ENCODE assay signal across 8 cellular contexts in the genomic region with DNA sequence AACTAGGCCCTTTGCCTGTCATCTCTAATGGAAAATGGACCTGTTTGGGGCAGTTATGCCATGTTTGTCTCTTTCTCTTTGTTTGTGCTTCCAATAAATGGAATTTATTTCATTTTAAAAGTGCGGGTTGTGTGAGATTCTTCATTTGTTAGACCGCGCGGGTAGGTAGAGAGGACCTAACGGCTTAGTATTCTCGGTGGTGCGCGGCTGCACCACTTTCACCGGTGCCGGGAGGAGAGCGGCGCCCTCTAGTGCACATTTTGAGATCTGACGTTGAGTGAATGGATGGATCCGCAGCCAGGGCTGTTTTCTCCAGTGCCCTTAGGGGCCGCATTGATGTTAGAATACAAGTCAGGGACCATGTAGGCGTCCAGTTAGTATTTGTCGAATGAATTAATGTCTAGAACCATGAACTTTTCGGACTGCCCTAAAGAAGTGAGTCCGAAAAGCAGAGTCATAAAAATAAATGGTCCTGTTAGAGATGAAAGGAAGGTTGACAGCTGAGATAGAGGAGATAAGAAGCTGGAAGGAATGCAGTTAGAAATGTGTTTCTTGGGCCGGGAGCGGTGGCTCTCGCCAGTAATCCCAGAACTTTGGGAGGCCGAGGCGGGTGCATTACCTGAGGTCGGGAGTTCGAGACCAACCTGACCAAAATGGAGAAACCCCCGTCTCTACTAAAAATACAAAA. TPM values are rescaled to one million over a fixed set of nuclear protein-coding genes. Genes with fewer than 3 reads are reported as not detected.
DNase-seq lines count a peak whose midpoint lies in the region; ATAC-seq and TF ChIP-seq lines count a peak whose summit lies in the region.

No MANE protein-coding gene starts in this region.

- DNase-seq in Daoy (ENCODE audit: low read depth) (peak; percentile 89), KG1 (lab: John Stamatoyannopoulos, UW) (peak; percentile 52), OCI-M2 (lab: John Stamatoyannopoulos, UW; ENCODE audit: unreplicated experiment) (peak; percentile 53), activated T-cell treated with anti-CD3 and anti-CD28 coated beads for 24 hours (ENCODE audit: low read depth) (peak; percentile 82)
- peak; percentile 77 for DNase-seq in stimulated activated naive CD4-positive, alpha-beta T cell treated with Interleukin-2 at 50 U/mL for 16 hours (lab: John Stamatoyannopoulos, UW)

- no peak overlapping the region for H3K4me3 Mint-ChIP-seq in nephron

- H3K4me1 Mint-ChIP-seq in nephron, result peaks cover 6% of the 10 kb centered on the region

- H3K27ac Mint-ChIP-seq in nephron, result no peak overlapping the region

- H3K27me3 Mint-ChIP-seq in nephron (ENCODE audit: low read depth), result peaks cover 21% of the 10 kb centered on the region

- peak; percentile 97 for ATAC-seq in GM21737 (IDR thresholded peaks at IDR 0.05; ENCODE audit: unreplicated experiment)
- peak; percentile 90 for ATAC-seq in esophagus mucosa

- no peaks in the 10 kb centered on the region for H3K36me3 Mint-ChIP-seq in nephron (ENCODE audit: low read depth)

- no peaks in the 10 kb centered on the region for H3K9me3 Mint-ChIP-seq in nephron

- peak; percentile 87 to 92 (median 90) for TF ChIP-seq CTCF in nephron (IDR thresholded peaks at IDR 0.05; ENCODE audit: unreplicated experiment in 3 of 3)

RNA-seq across cellular contexts. Expression of a gene that starts 29.3 kb away (rescaled TPM):
- total RNA-seq in Daoy (2014; rRNA removed; shearing (Covaris generic)), result not detected in 2 replicates
- 1.6 TPM for total RNA-seq in esophagus mucosa

RNA-seq across cellular contexts. Expression of a gene that starts 42.0 kb away (rescaled TPM):
- total RNA-seq in Daoy (2014; rRNA removed; shearing (Covaris generic)), result 9.1 and 18.2 TPM in 2 replicates
- 1.3 TPM for total RNA-seq in esophagus mucosa

RNA-seq across cellular contexts. Expression of a gene that starts 52.5 kb away (rescaled TPM):
- 129 and 131 TPM in 2 replicates for total RNA-seq in Daoy (2014; rRNA removed; shearing (Covaris generic))
- 44.9 TPM for total RNA-seq in esophagus mucosa

Comparison
In these comparisons a context has a peak if more than half of its experiments do, and no peak if none do; other contexts are left out.
1. Peak in every context shown above with its lines: DNase-seq and ATAC-seq.